Comparison of ENCODE assay signal across 20 cellular contexts in the genomic region with DNA sequence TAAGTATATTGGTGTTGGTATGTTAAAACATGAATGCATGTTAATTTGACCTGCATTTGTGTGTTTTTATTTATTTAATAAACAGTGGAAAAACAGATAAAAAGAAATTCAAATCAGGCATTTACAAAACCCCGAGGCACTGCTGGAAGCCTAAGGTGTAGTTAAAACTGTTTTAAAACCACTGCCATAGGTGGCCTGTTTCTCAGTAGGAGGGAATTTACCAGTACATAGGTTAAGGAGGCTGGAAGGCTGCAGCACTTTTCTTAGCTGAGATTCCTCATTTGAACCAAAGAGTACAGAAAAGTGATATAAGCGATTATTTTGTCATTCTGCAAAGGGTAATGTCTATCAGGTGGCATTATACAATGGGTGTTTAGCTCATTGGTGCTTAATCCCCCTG.
"Had no signal": no experiment of that assay in that cellular context is flagged by ENCODE, and none has a peak within 500 bp of the region (broad histone marks: within the 10 kb centered on the region; RNA-seq: fewer than 3 reads in every experiment).

No MANE protein-coding gene starts in this region.

- H3K27ac ChIP-seq: foreskin keratinocyte, prostate gland, thoracic aorta, upper lobe of left lung had no signal

- H3K9me3 ChIP-seq: prostate gland, thoracic aorta, upper lobe of left lung had no signal

- DNase-seq: activated CD4-positive, alpha-beta memory T cell treated with anti-CD3 and anti-CD28 coated beads for 36 hours; activated CD4-positive, alpha-beta T cell treated with anti-CD3 and anti-CD28 coated beads for 4 hours; activated CD4-positive, CD25-positive, alpha-beta regulatory T cell; activated gamma-delta T cell; central memory CD4-positive, alpha-beta T cell; dermis blood vessel endothelial cell; effector CD8-positive, alpha-beta T cell; foreskin keratinocyte; left cardiac atrium; naive thymus-derived CD4-positive, alpha-beta T cell; stimulated activated CD4-positive, alpha-beta T cell treated with anti-CD3 and anti-CD28 coated beads, Interleukin-2, amount 100 ng/mL, for 48 hours; stimulated activated CD8-positive, alpha-beta memory T cell treated with anti-CD3 and anti-CD28 coated beads, Interleukin-4, amount 100 ng/mL, for 48 hours; stimulated activated naive CD4-positive, alpha-beta T cell treated with Interleukin-2 at 50 U/mL for 16 hours; SW 1271; T-helper 17 cell; upper lobe of left lung had no signal

- H3K27me3 ChIP-seq: foreskin keratinocyte, upper lobe of left lung had no signal

- H3K4me3 ChIP-seq: prostate gland, thoracic aorta, upper lobe of left lung had no signal

- H3K4me1 Mint-ChIP-seq: neural crest cell had no signal

- H3K4me1 ChIP-seq: foreskin keratinocyte, prostate gland, upper lobe of left lung had no signal

- H3K36me3 ChIP-seq: prostate gland, thoracic aorta had no signal

- H3K9me3 Mint-ChIP-seq: activated CD4-positive, alpha-beta memory T cell treated with anti-CD3 and anti-CD28 coated beads for 36 hours; neural crest cell had no signal

- ATAC-seq: foreskin keratinocyte; left cardiac atrium; naive thymus-derived CD4-positive, alpha-beta T cell; T-helper 17 cell had no signal

- H3K27me3 Mint-ChIP-seq: activated CD4-positive, alpha-beta memory T cell treated with anti-CD3 and anti-CD28 coated beads for 36 hours; activated naive CD8-positive, alpha-beta T cell; naive thymus-derived CD4-positive, alpha-beta T cell; T-helper 17 cell had no signal

- H3K4me3 Mint-ChIP-seq: activated CD4-positive, alpha-beta memory T cell treated with anti-CD3 and anti-CD28 coated beads for 36 hours; activated naive CD8-positive, alpha-beta T cell; naive thymus-derived CD4-positive, alpha-beta T cell; neural crest cell; T-helper 17 cell had no signal

- H3K27ac Mint-ChIP-seq: activated CD4-positive, alpha-beta memory T cell treated with anti-CD3 and anti-CD28 coated beads for 36 hours; T-helper 17 cell had no signal
